In the genomic region with DNA sequence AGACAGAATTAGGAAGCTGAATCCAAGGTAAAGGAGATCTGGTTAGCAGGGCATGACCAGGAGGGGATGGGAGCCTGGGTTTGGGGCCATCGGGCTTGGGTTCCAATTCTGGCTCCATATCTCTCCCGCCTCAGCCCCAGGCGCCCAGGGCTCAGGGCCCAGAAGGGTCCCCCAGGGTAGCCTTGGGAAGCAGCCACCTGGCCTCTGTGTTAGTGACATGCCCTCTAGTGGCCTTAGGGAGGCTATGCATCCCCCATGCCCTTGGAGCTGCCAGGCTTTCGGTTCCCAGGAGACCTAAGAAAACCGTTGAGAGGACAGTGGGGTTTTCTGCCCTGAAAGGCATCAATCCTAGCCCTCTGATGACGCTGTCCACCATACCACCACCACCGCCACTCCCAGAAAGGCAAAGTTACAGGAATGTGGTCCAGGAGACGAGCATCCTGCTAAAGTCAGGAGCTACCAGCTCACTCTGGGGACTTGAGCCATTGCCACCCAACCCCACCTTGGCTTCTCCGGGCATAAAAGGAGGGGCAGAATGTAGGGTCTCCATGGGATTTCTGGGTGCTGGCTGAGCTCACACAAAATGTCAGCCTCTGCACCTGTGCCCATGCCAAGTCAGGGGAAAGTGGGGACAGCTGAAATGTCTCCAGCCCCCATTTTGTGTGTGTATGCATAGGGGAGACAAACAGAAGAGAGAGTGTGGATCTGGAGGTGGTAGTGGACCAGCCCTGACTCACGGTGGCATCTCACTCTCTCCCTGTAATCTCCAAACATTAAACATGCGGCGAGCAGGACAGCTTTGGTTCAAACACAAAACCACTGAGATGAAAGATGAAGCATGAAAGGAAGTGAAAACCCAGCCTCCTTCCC, we compare ENCODE assay signal across 9 cellular contexts. TPM values are rescaled to one million over a fixed set of nuclear protein-coding genes. Genes with fewer than 3 reads are reported as not detected.
DNase-seq lines count a peak whose midpoint lies in the region; ATAC-seq and TF ChIP-seq lines count a peak whose summit lies in the region.
"Had no signal": no experiment of that assay in that cellular context is flagged by ENCODE, and none has a peak within 500 bp of the region (broad histone marks: within the 10 kb centered on the region; RNA-seq: fewer than 3 reads in every experiment).

No MANE protein-coding gene starts in this region.

- no CpG with 5 or more reads among the region's 12 CpGs for WGBS in neuronal stem cell (ENCODE audit: extremely low coverage in 2 of 2, insufficient read length in 2 of 2, insufficient replicate concordance in 1 of 2), 2 donors
- 63 to 78% (median 68%) methylated on average over 12 of the region's 12 CpGs for WGBS in ovary, 3 donors

- peak overlapping the region; percentile 86 for H2BK15ac ChIP-seq in neuronal stem cell (ENCODE audit: low read length)

- peak overlapping the region in 4 of 11 experiments; percentile 8 to 44 (median 36); a peak in 4 of 22 replicates for H3K9ac ChIP-seq in BLaER1 treated with 17β-estradiol and CSF1 and Interleukin-3, amounts not matched to agents 10 nM and 100 nM
- H3K9ac ChIP-seq in fibroblast of lung (ENCODE audit: insufficient read depth, low read length): no peak overlapping the region
- H3K9ac ChIP-seq in neuronal stem cell (ENCODE audit: low read depth, low read length, poor library complexity): peak overlapping the region; percentile 83

- no peak overlapping the region for H3K23ac ChIP-seq in neuronal stem cell (ENCODE audit: low read depth, low read length, poor library complexity)

- TF ChIP-seq CTCF in activated CD8-positive, alpha-beta T cell treated with anti-CD3 and anti-CD28 coated beads for 36 hours (IDR thresholded peaks at IDR 0.05): peak; percentile 73
- TF ChIP-seq CTCF in fibroblast of lung (conservative IDR thresholded peaks at IDR 0.05 in 1 of 2, IDR thresholded peaks at IDR 0.05 in 1 of 2; ENCODE audit: low read depth in 1 of 2, low read length in 2 of 2) (peak; percentile 76 to 96), ovary (IDR thresholded peaks at IDR 0.05) (peak in 1 of 3 donors; percentile 7)

- no peaks in the 10 kb centered on the region for H3K27me3 Mint-ChIP-seq in activated CD8-positive, alpha-beta T cell treated with anti-CD3 and anti-CD28 coated beads for 36 hours

- no peak overlapping the region for H2BK5ac ChIP-seq in neuronal stem cell (ENCODE audit: low read length)

- H2AK5ac ChIP-seq in neuronal stem cell (ENCODE audit: low read depth, low read length): peak overlapping the region; percentile 40

- H3K36me3 ChIP-seq in BLaER1 treated with 17β-estradiol and CSF1 and Interleukin-3, amounts not matched to agents 10 nM and 100 nM: no peaks in the 10 kb centered on the region
- H3K36me3 ChIP-seq in fibroblast of lung (ENCODE audit: control insufficient read depth, insufficient read depth, low read length): no peaks in the 10 kb centered on the region
- no peaks in the 10 kb centered on the region for H3K36me3 ChIP-seq in neuronal stem cell (replicated peaks in 1 of 2; ENCODE audit: control insufficient read depth in 2 of 2, insufficient read depth in 2 of 2, low read length in 2 of 2)
- H3K36me3 ChIP-seq in ovary: no peaks in the 10 kb centered on the region

- H3K27me3 ChIP-seq in BLaER1 treated with 17β-estradiol and CSF1 and Interleukin-3, amounts not matched to agents 10 nM and 100 nM: peaks cover 0 to 11% (median 0%) of the 10 kb centered on the region in 11 experiments; a peak in 1 of 22 replicates
- no peaks in the 10 kb centered on the region for H3K27me3 ChIP-seq in fibroblast of lung (ENCODE audit: control insufficient read depth, insufficient read depth, low read length)
- peaks cover 0 to 7% (median 0%) of the 10 kb centered on the region in 3 experiments for H3K27me3 ChIP-seq in neuronal stem cell (ENCODE audit: control insufficient read depth in 3 of 3, insufficient read depth in 3 of 3, low read depth in 1 of 3, low read length in 3 of 3)
- H3K27me3 ChIP-seq in ovary: no peaks in the 10 kb centered on the region

- ATAC-seq in GM18868 (IDR thresholded peaks at IDR 0.05; ENCODE audit: unreplicated experiment): peak; percentile 97
- peak; percentile 92 for ATAC-seq in HG03097 (IDR thresholded peaks at IDR 0.05; ENCODE audit: low FRiP score, unreplicated experiment)
- peak; percentile 96 for ATAC-seq in activated CD8-positive, alpha-beta T cell treated with anti-CD3 and anti-CD28 coated beads for 36 hours

- peaks cover 0 to 51% (median 0%) of the 10 kb centered on the region in 11 experiments; a peak in 7 of 22 replicates for H4K20me1 ChIP-seq in BLaER1 treated with 17β-estradiol and CSF1 and Interleukin-3, amounts not matched to agents 10 nM and 100 nM
- no peaks in the 10 kb centered on the region for H4K20me1 ChIP-seq in fibroblast of lung (ENCODE audit: control insufficient read depth, extremely low read depth, insufficient read depth, low read length)

- H3K14ac ChIP-seq in neuronal stem cell (ENCODE audit: low read length): no peak overlapping the region

- H3K4ac ChIP-seq in neuronal stem cell (ENCODE audit: low read length): no peak overlapping the region

- H4K91ac ChIP-seq in neuronal stem cell (ENCODE audit: low read depth, low read length, poor library complexity): no peak overlapping the region

- H3K4me3 Mint-ChIP-seq in activated CD8-positive, alpha-beta T cell treated with anti-CD3 and anti-CD28 coated beads for 36 hours: no peak overlapping the region

- no peak for TF ChIP-seq POLR2A in ovary (IDR thresholded peaks at IDR 0.05)

- no peaks in the 10 kb centered on the region for H3K79me1 ChIP-seq in neuronal stem cell (ENCODE audit: low read depth, low read length)

- H3K27ac ChIP-seq in BLaER1 treated with 17β-estradiol and CSF1 and Interleukin-3, amounts not matched to agents 10 nM and 100 nM: peak overlapping the region in 2 of 11 experiments; percentile 9 to 31; a peak in 1 of 22 replicates
- H3K27ac ChIP-seq in fibroblast of lung (ENCODE audit: insufficient read depth, low read length): no peak overlapping the region
- H3K27ac ChIP-seq in neuronal stem cell (replicated peaks; ENCODE audit: low read length): no peak overlapping the region
- no peak overlapping the region for H3K27ac ChIP-seq in ovary

- no peak overlapping the region for H4K8ac ChIP-seq in neuronal stem cell (ENCODE audit: low read depth, low read length)

- H3K4me1 Mint-ChIP-seq in activated CD8-positive, alpha-beta T cell treated with anti-CD3 and anti-CD28 coated beads for 36 hours (ENCODE audit: low read depth): no peaks in the 10 kb centered on the region

- H2AFZ ChIP-seq in fibroblast of lung (ENCODE audit: low read length) (no peak overlapping the region), neuronal stem cell (ENCODE audit: low read length) (no peak overlapping the region)

- no peak overlapping the region for H2BK12ac ChIP-seq in neuronal stem cell (ENCODE audit: low read length)

- intact Hi-C loops in activated CD8-positive, alpha-beta T cell treated with anti-CD3 and anti-CD28 coated beads for 36 hours (cut with micrococcal nuclease): loop anchor here (2.0 kb wide), 1 partner anchor 81 kb away; no protein-coding TSS in a partner anchor
- intact Hi-C loops in ovary (cut with DNase I): no loop called here

- H2BK120ac ChIP-seq in neuronal stem cell (ENCODE audit: low read depth, low read length): no peak overlapping the region

- H3K36me3 Mint-ChIP-seq in activated CD8-positive, alpha-beta T cell treated with anti-CD3 and anti-CD28 coated beads for 36 hours (ENCODE audit: low read depth): no peaks in the 10 kb centered on the region

- no peaks in the 10 kb centered on the region for H3K9me3 ChIP-seq in BLaER1 treated with 17β-estradiol and CSF1 and Interleukin-3, amounts not matched to agents 10 nM and 100 nM (replicated peaks in 1 of 11)
- H3K9me3 ChIP-seq in fibroblast of lung (ENCODE audit: control insufficient read depth, insufficient read depth, low read depth, low read length): no peaks in the 10 kb centered on the region
- H3K9me3 ChIP-seq in neuronal stem cell (replicated peaks in 1 of 2; ENCODE audit: control insufficient read depth in 2 of 2, insufficient read depth in 1 of 2, low read depth in 1 of 2, low read length in 2 of 2): no peaks in the 10 kb centered on the region
- no peaks in the 10 kb centered on the region for H3K9me3 ChIP-seq in ovary

- H3K27ac Mint-ChIP-seq in activated CD8-positive, alpha-beta T cell treated with anti-CD3 and anti-CD28 coated beads for 36 hours: no peak overlapping the region

- peak overlapping the region; percentile 84 for H3K18ac ChIP-seq in neuronal stem cell (ENCODE audit: low read length)

- H3K9me3 Mint-ChIP-seq in activated CD8-positive, alpha-beta T cell treated with anti-CD3 and anti-CD28 coated beads for 36 hours: no peaks in the 10 kb centered on the region

- no peak for TF ChIP-seq EP300 in ovary (IDR thresholded peaks at IDR 0.05)

- POLR2A ChIA-PET in activated CD8-positive, alpha-beta T cell treated with anti-CD3 and anti-CD28 coated beads for 36 hours (lab: Charles Lee): interaction anchor here (0.8 to 1.0 kb wide), 2 partner anchors 20 to 81 kb away, joined by 3 read pairs; no protein-coding TSS in a partner anchor

- CTCF ChIA-PET in activated CD8-positive, alpha-beta T cell treated with anti-CD3 and anti-CD28 coated beads for 36 hours (lab: Charles Lee): interaction anchor here (0.7 to 6.3 kb wide), 30 partner anchors 8 to 277 kb away, joined by 3 to 96 read pairs (median 4); a partner anchor contains a TSS

- H3K4me2 ChIP-seq in BLaER1 treated with 17β-estradiol and CSF1 and Interleukin-3, amounts not matched to agents 10 nM and 100 nM: peak overlapping the region; percentile 53 to 94 (median 77)
- H3K4me2 ChIP-seq in fibroblast of lung (ENCODE audit: extremely low read depth, insufficient read depth, low read length) (no peak overlapping the region), neuronal stem cell (ENCODE audit: insufficient read depth, low read length, poor library complexity, severe bottlenecking) (no peak overlapping the region)

- DNase-seq in NCI-H2227 treated with DMSO at 0.1 percent for 48 hours (lab: John Stamatoyannopoulos, UW) (peak; percentile 7), fibroblast of lung (ENCODE audit: low read depth in 2 of 2) (peak; percentile 27 to 57), neuronal stem cell (ENCODE audit: low spot score) (peak; percentile 60), ovary (no peak)
- peak; percentile 58 for DNase-seq in activated CD8-positive, alpha-beta T cell treated with anti-CD3 and anti-CD28 coated beads for 36 hours

- peaks cover 25 to 62% (median 60%) of the 10 kb centered on the region in 10 experiments for H3K4me1 ChIP-seq in BLaER1 treated with 17β-estradiol and CSF1 and Interleukin-3, amounts not matched to agents 10 nM and 100 nM
- no peaks in the 10 kb centered on the region for H3K4me1 ChIP-seq in fibroblast of lung (ENCODE audit: control insufficient read depth, extremely low read depth, insufficient read depth, low read length)
- H3K4me1 ChIP-seq in neuronal stem cell (ENCODE audit: control insufficient read depth in 2 of 2, insufficient read depth in 1 of 2, low read depth in 1 of 2, low read length in 2 of 2): peaks cover 0 to 2% of the 10 kb centered on the region in 2 donors
- no peaks in the 10 kb centered on the region for H3K4me1 ChIP-seq in ovary (ENCODE audit: insufficient read depth)

- H3K4me3 ChIP-seq in BLaER1 treated with 17β-estradiol and CSF1 and Interleukin-3, amounts not matched to agents 10 nM and 100 nM: no peak overlapping the region; a peak in 1 of 20 replicates
- H3K4me3 ChIP-seq in fibroblast of lung (replicated peaks in 1 of 4; ENCODE audit: control extremely low read depth in 1 of 4, insufficient read depth in 1 of 4, low read depth in 3 of 4, low read length in 4 of 4): no peak overlapping the region
- H3K4me3 ChIP-seq in neuronal stem cell (ENCODE audit: low read length in 2 of 2): no peak overlapping the region
- no peak overlapping the region for H3K4me3 ChIP-seq in ovary

- no peaks in the 10 kb centered on the region for H3K79me2 ChIP-seq in fibroblast of lung (ENCODE audit: control insufficient read depth, insufficient read depth, low read length)

RNA-seq across cellular contexts. Expression of a gene that starts 56.5 kb away (rescaled TPM):
- not detected for total RNA-seq in activated CD8-positive, alpha-beta T cell treated with anti-CD3 and anti-CD28 coated beads for 36 hours
- total RNA-seq in fibroblast of lung (not detected in 2 replicates), ovary (1 to 10 TPM in 1 of 7 donors, under 1 TPM in 2, not detected in 4; 0.20 to 1.1 (median 0.28) TPM)
- polyA plus RNA-seq in fibroblast of lung (not detected in 2 replicates), ovary (under 1 TPM in 1 of 2 donors, not detected in 1; 0.28 TPM)
- not detected in 2 replicates for polyA plus RNA-seq in fibroblast of lung (2012)
- polyA minus RNA-seq in fibroblast of lung (ENCODE audit: low replicate concordance): not detected in 2 replicates
- 29.5 TPM for polyA plus RNA-seq in neuronal stem cell (2013, experiment 1 of 2)
- 28.8 TPM for polyA plus RNA-seq in neuronal stem cell (2013, experiment 2 of 2)
- total RNA-seq: pulmonary artery endothelial cell had no signal

Comparison
In these comparisons a context has a peak if more than half of its experiments do, and no peak if none do; other contexts are left out.
1. H3K4me2 ChIP-seq: peak in BLaER1 treated with 17β-estradiol and CSF1 and Interleukin-3, amounts not matched to agents 10 nM and 100 nM (11 of 11); none in fibroblast of lung (single experiment) and neuronal stem cell (single experiment).
2. DNase-seq: peak in NCI-H2227 treated with DMSO at 0.1 percent for 48 hours (single experiment), activated CD8-positive, alpha-beta T cell treated with anti-CD3 and anti-CD28 coated beads for 36 hours (single experiment), fibroblast of lung (2 of 2) and neuronal stem cell (single experiment); none in ovary (0 of 5).
3. Peak in every context shown above with its lines, with median percentiles within 50 percentile points of each other: ATAC-seq.